8 cellular contexts compared by ENCODE assay signal in genomic region chr5:160009591-160009989, GRCh38. TPM values are rescaled to one million over a fixed set of nuclear protein-coding genes. Genes with fewer than 3 reads are reported as not detected.
A peak's percentile ranks its signal among the peaks of the same experiment; 100 is the strongest.
DNase-seq lines count a peak whose midpoint lies in the region; ATAC-seq and TF ChIP-seq lines count a peak whose summit lies in the region.

No MANE protein-coding gene starts in this region.

- H3K27ac Mint-ChIP-seq in naive B cell, result peak overlapping the region; percentile 96 to 99 (median 99)

- no peak for TF ChIP-seq CTCF in KMS-11 (conservative IDR thresholded peaks at IDR 0.05; ENCODE audit: low read depth, low read length)
- no peak for TF ChIP-seq CTCF in colonic mucosa (IDR thresholded peaks at IDR 0.05)

- H3K4me1 ChIP-seq in KMS-11 (ENCODE audit: low read depth, poor library complexity, severe bottlenecking) (peaks cover 8% of the 10 kb centered on the region), colonic mucosa (peaks cover 22% of the 10 kb centered on the region)

- H3K9me3 Mint-ChIP-seq in naive B cell, result no peaks in the 10 kb centered on the region

- no peaks in the 10 kb centered on the region for H3K27me3 ChIP-seq in KMS-11 (ENCODE audit: insufficient read depth, low read depth)
- no peaks in the 10 kb centered on the region for H3K27me3 ChIP-seq in colonic mucosa

- H3K36me3 ChIP-seq in KMS-11 (ENCODE audit: insufficient read depth) (no peaks in the 10 kb centered on the region), colonic mucosa (no peaks in the 10 kb centered on the region)

- peak overlapping the region; percentile 93 to 100 (median 96) for H3K4me3 Mint-ChIP-seq in naive B cell

- H3K79me2 ChIP-seq in KMS-11 (ENCODE audit: insufficient read depth, low read depth), result no peaks in the 10 kb centered on the region; the same call in 1 of the 2 replicates

- H2AFZ ChIP-seq in KMS-11 (ENCODE audit: low read depth), result no peak overlapping the region; the same call in 1 of the 2 replicates

- peak overlapping the region; percentile 56; the same call in 1 of the 2 replicates for H3K27ac ChIP-seq in KMS-11
- H3K27ac ChIP-seq in colonic mucosa, result peak overlapping the region; percentile 81

- H4K20me1 ChIP-seq in KMS-11 (ENCODE audit: insufficient read depth), result no peaks in the 10 kb centered on the region

- peaks cover 0 to 8% of the 10 kb centered on the region in 2 donors for H3K36me3 Mint-ChIP-seq in naive B cell

- peak overlapping the region; percentile 51 for H3K4me2 ChIP-seq in KMS-11

- intact Hi-C loops in colonic mucosa (cut with DNase I), result no loop called here

- H3K9ac ChIP-seq in KMS-11, result peak overlapping the region; percentile 78; the same call in 1 of the 2 replicates
- peak overlapping the region; percentile 70 to 100 for H3K9ac ChIP-seq in colonic mucosa (ENCODE audit: low read depth in 2 of 2, low read length in 2 of 2)

- DNase-seq in colonic mucosa (no peak), naive B cell (no peak), NCI-H2227 treated with DMSO at 0.1 percent for 48 hours (lab: John Stamatoyannopoulos, UW) (no peak), Ammon's horn (ENCODE audit: low spot score) (no peak), middle frontal gyrus (ENCODE audit: extremely low spot score, low spot score) (no peak), COR-L47 (lab: John Stamatoyannopoulos, UW) (no peak)

- H3K4me1 Mint-ChIP-seq in naive B cell, result peaks cover 20 to 30% (median 26%) of the 10 kb centered on the region in 3 donors

- H3K27me3 Mint-ChIP-seq in naive B cell, result peaks cover 0 to 5% (median 0%) of the 10 kb centered on the region in 3 donors

- no peak overlapping the region for H3K4me3 ChIP-seq in KMS-11 (IDR thresholded peaks at IDR 0.05; ENCODE audit: insufficient read depth, low read depth, low read length)
- H3K4me3 ChIP-seq in colonic mucosa, result peak overlapping the region; percentile 72

- H3K9me3 ChIP-seq in colonic mucosa, result no peaks in the 10 kb centered on the region

- ATAC-seq in GM19043 (IDR thresholded peaks at IDR 0.05; ENCODE audit: low read depth, unreplicated experiment), result peak; percentile 6
- no peak for ATAC-seq in naive B cell (ENCODE audit: low read depth in 2 of 2)

RNA-seq across cellular contexts. Expression of gene TTC1, which starts 0.7 kb away (rescaled TPM):
- 10 to 100 TPM; 41.1 to 46.4 TPM for total RNA-seq in colonic mucosa
- 100 to 1,000 TPM in 2 of 6 donors, 10 to 100 TPM in 4; 85.2 to 153 (median 96.7) TPM for polyA plus RNA-seq in naive B cell (ENCODE audit: low read depth in 6 of 6)
